ENCODE assay signal across 8 cellular contexts in genomic region chr6:146543211-146543939, GRCh38. TPM values are rescaled to one million over a fixed set of nuclear protein-coding genes. Genes with fewer than 3 reads are reported as not detected.
DNase-seq lines count a peak whose midpoint lies in the region; ATAC-seq and TF ChIP-seq lines count a peak whose summit lies in the region.

RAB32 (plus strand) TSS chr6:146543833; CDS start chr6:146543872, 39 bp downstream.

- no peak for DNase-seq in activated naive CD4-positive, alpha-beta T cell treated with anti-CD3 and anti-CD28 coated beads, Interleukin-2, amount 50 U/mL, for 16 hours
- DNase-seq in NCI-H2227 (lab: John Stamatoyannopoulos, UW; ENCODE audit: unreplicated experiment) (peak; percentile 75), glomerular endothelial cell (ENCODE audit: extremely low read depth, low read depth, low spot score) (no peak), neural crest cell (ENCODE audit: low read depth, low spot score) (peak; percentile 68), GM19240 (ENCODE audit: insufficient read length, low spot score) (no peak)
- DNase-seq in activated naive CD8-positive, alpha-beta T cell treated with anti-CD3 and anti-CD28 coated beads, Interleukin-2, amount 10 ng/mL, durations not matched to agents 7 days and 5 days, result peak; percentile 55

- H3K27ac Mint-ChIP-seq in activated naive CD4-positive, alpha-beta T cell treated with anti-CD3 and anti-CD28 coated beads, Interleukin-2, amount 50 U/mL, for 24 hours, result no peak within 1 kb of the TSS
- no peak within 1 kb of the TSS for H3K27ac Mint-ChIP-seq in activated naive CD8-positive, alpha-beta T cell treated with anti-CD3 and anti-CD28 coated beads, Interleukin-2, amount 10 ng/mL, durations not matched to agents 7 days and 5 days
- peak within 1 kb of the TSS; percentile 97 for H3K27ac Mint-ChIP-seq in neural crest cell (ENCODE audit: unreplicated experiment)

- H3K9me3 Mint-ChIP-seq in activated naive CD4-positive, alpha-beta T cell treated with anti-CD3 and anti-CD28 coated beads, Interleukin-2, amount 50 U/mL, for 24 hours, result no peaks in the 10 kb centered on the region
- no peaks in the 10 kb centered on the region for H3K9me3 Mint-ChIP-seq in activated naive CD8-positive, alpha-beta T cell treated with anti-CD3 and anti-CD28 coated beads, Interleukin-2, amount 10 ng/mL, durations not matched to agents 7 days and 5 days
- no peaks in the 10 kb centered on the region for H3K9me3 Mint-ChIP-seq in neural crest cell

- H3K27me3 Mint-ChIP-seq in activated naive CD4-positive, alpha-beta T cell treated with anti-CD3 and anti-CD28 coated beads, Interleukin-2, amount 50 U/mL, for 24 hours, result peaks cover 35% of the 10 kb centered on the region
- H3K27me3 Mint-ChIP-seq in activated naive CD8-positive, alpha-beta T cell treated with anti-CD3 and anti-CD28 coated beads, Interleukin-2, amount 10 ng/mL, durations not matched to agents 7 days and 5 days, result peaks cover 45% of the 10 kb centered on the region
- no peaks in the 10 kb centered on the region for H3K27me3 Mint-ChIP-seq in neural crest cell (ENCODE audit: low read depth)

- peak; percentile 76 for TF ChIP-seq CTCF in neural crest cell (conservative IDR thresholded peaks at IDR 0.05)

- POLR2A ChIA-PET in activated naive CD8-positive, alpha-beta T cell treated with anti-CD3 and anti-CD28 coated beads, Interleukin-2, amount 10 ng/mL, durations not matched to agents 7 days and 5 days (lab: Charles Lee), result no interaction called here

- ATAC-seq in HG02852 (IDR thresholded peaks at IDR 0.05; ENCODE audit: unreplicated experiment), result peak; percentile 62
- peak; percentile 75 for ATAC-seq in activated naive CD8-positive, alpha-beta T cell treated with anti-CD3 and anti-CD28 coated beads, Interleukin-2, amount 10 ng/mL, durations not matched to agents 7 days and 5 days (ENCODE audit: low read depth)

- peak within 1 kb of the TSS; percentile 74 for H3K4me3 Mint-ChIP-seq in activated naive CD4-positive, alpha-beta T cell treated with anti-CD3 and anti-CD28 coated beads, Interleukin-2, amount 50 U/mL, for 24 hours
- H3K4me3 Mint-ChIP-seq in activated naive CD8-positive, alpha-beta T cell treated with anti-CD3 and anti-CD28 coated beads, Interleukin-2, amount 10 ng/mL, durations not matched to agents 7 days and 5 days, result peak within 1 kb of the TSS; percentile 68
- H3K4me3 Mint-ChIP-seq in neural crest cell, result peak within 1 kb of the TSS; percentile 100

- peaks cover 6% of the 10 kb centered on the region for H3K4me1 Mint-ChIP-seq in activated naive CD4-positive, alpha-beta T cell treated with anti-CD3 and anti-CD28 coated beads, Interleukin-2, amount 50 U/mL, for 24 hours
- H3K4me1 Mint-ChIP-seq in activated naive CD8-positive, alpha-beta T cell treated with anti-CD3 and anti-CD28 coated beads, Interleukin-2, amount 10 ng/mL, durations not matched to agents 7 days and 5 days, result peaks cover 3% of the 10 kb centered on the region
- H3K4me1 Mint-ChIP-seq in neural crest cell, result peaks cover 28% of the 10 kb centered on the region

- H3K36me3 Mint-ChIP-seq in activated naive CD4-positive, alpha-beta T cell treated with anti-CD3 and anti-CD28 coated beads, Interleukin-2, amount 50 U/mL, for 24 hours, result no peaks in the 10 kb centered on the region
- no peaks in the 10 kb centered on the region for H3K36me3 Mint-ChIP-seq in activated naive CD8-positive, alpha-beta T cell treated with anti-CD3 and anti-CD28 coated beads, Interleukin-2, amount 10 ng/mL, durations not matched to agents 7 days and 5 days
- no peaks in the 10 kb centered on the region for H3K36me3 Mint-ChIP-seq in neural crest cell (ENCODE audit: low read depth)

RNA-seq across cellular contexts. Expression of gene RAB32, which starts in this region (rescaled TPM):
- under 1 TPM in 1 of 2 experiments, not detected in 1; 0.99 TPM for total RNA-seq in activated naive CD8-positive, alpha-beta T cell treated with anti-CD3 and anti-CD28 coated beads, Interleukin-2, amount 10 ng/mL, durations not matched to agents 7 days and 5 days
- total RNA-seq in glomerular endothelial cell (76.8 and 148 TPM in 2 replicates), neural crest cell (23.8 and 26.0 TPM in 2 replicates)

Comparison
In these comparisons a context has a peak if more than half of its experiments do, and no peak if none do; other contexts are left out.
1. RNA of gene RAB32 (total RNA-seq): 76.8 to 148 TPM in glomerular endothelial cell and 23.8 to 26.0 TPM in neural crest cell; 0.99 TPM in activated naive CD8-positive, alpha-beta T cell treated with anti-CD3 and anti-CD28 coated beads, Interleukin-2, amount 10 ng/mL, durations not matched to agents 7 days and 5 days; every median in the first group is over 10 times any median in the second.
2. Peak in DNase-seq and ATAC-seq in activated naive CD8-positive, alpha-beta T cell treated with anti-CD3 and anti-CD28 coated beads, Interleukin-2, amount 10 ng/mL, durations not matched to agents 7 days and 5 days; RNA of the gene not detected or under 1 TPM.
3. DNase-seq: peak in NCI-H2227 (single experiment) and neural crest cell (single experiment); none in activated naive CD4-positive, alpha-beta T cell treated with anti-CD3 and anti-CD28 coated beads, Interleukin-2, amount 50 U/mL, for 16 hours (single experiment), glomerular endothelial cell (single experiment) and GM19240 (single experiment).
4. Peak in every context shown above with its lines, with median percentiles within 50 percentile points of each other: H3K4me3 Mint-ChIP-seq.